ENCODE assay signal across 11 cellular contexts in genomic region chr4:31089815-31090214, GRCh38.
DNase-seq lines count a peak whose midpoint lies in the region; ATAC-seq, FAIRE-seq and TF ChIP-seq lines count a peak whose summit lies in the region.
"Had no signal": no experiment of that assay in that cellular context is flagged by ENCODE, and none has a peak within 500 bp of the region (broad histone marks: within the 10 kb centered on the region; RNA-seq: fewer than 3 reads in every experiment).

No MANE protein-coding gene starts in this region.

- no peak for FAIRE-seq in frontal cortex (lab: Jason Lieb, UNC)

- intact Hi-C loops in right cardiac atrium (cut with DNase I): no loop called here
- intact Hi-C loops in naive thymus-derived CD4-positive, alpha-beta T cell (cut with micrococcal nuclease): no loop called here

- H3K4me3 Mint-ChIP-seq in naive thymus-derived CD4-positive, alpha-beta T cell: no peak overlapping the region
- H3K4me3 Mint-ChIP-seq: activated CD8-positive, alpha-beta T cell treated with anti-CD3 and anti-CD28 coated beads for 36 hours had no signal

- no peaks in the 10 kb centered on the region for H3K4me1 ChIP-seq in right cardiac atrium (ENCODE audit: control insufficient read depth, insufficient read depth, low read length)
- H3K4me1 ChIP-seq in naive thymus-derived CD4-positive, alpha-beta T cell (ENCODE audit: control insufficient read depth in 2 of 2, insufficient read depth in 2 of 2, low read length in 2 of 2): no peaks in the 10 kb centered on the region

- no peak overlapping the region for H3K4me3 ChIP-seq in right cardiac atrium (ENCODE audit: low read length)
- H3K4me3 ChIP-seq in naive thymus-derived CD4-positive, alpha-beta T cell (ENCODE audit: low read length): no peak overlapping the region

- H3K4me1 Mint-ChIP-seq in naive thymus-derived CD4-positive, alpha-beta T cell: no peaks in the 10 kb centered on the region

- DNase-seq in AG08396 (ENCODE audit: low spot score) (peak; percentile 1), NCI-H1105 treated with DMSO at 0.1 percent for 48 hours (lab: John Stamatoyannopoulos, UW) (peak; percentile 92), SK-N-DZ (ENCODE audit: low spot score) (peak; percentile 5), right cardiac atrium (peak in 2 of 3 donors; percentile 12 to 20), frontal cortex (ENCODE audit: low spot score in 2 of 2) (no peak)
- no peak for DNase-seq in naive thymus-derived CD4-positive, alpha-beta T cell
- DNase-seq: activated CD8-positive, alpha-beta T cell treated with anti-CD3 and anti-CD28 coated beads for 36 hours; C1 segment of cervical spinal cord; NCI-H2171 had no signal

- ATAC-seq in right cardiac atrium (peak; percentile 68 to 70), GM18505 (IDR thresholded peaks at IDR 0.05; ENCODE audit: unreplicated experiment) (no peak), HG02885 (IDR thresholded peaks at IDR 0.05; ENCODE audit: poor library complexity, unreplicated experiment) (no peak)
- ATAC-seq in naive thymus-derived CD4-positive, alpha-beta T cell: no peak
- ATAC-seq: activated CD8-positive, alpha-beta T cell treated with anti-CD3 and anti-CD28 coated beads for 36 hours had no signal

- POLR2A ChIA-PET in naive thymus-derived CD4-positive, alpha-beta T cell (lab: Charles Lee): no interaction called here

- 73% methylated on average over 6 of the region's 6 CpGs for WGBS in right cardiac atrium

- H3K9me3 ChIP-seq in right cardiac atrium (ENCODE audit: control insufficient read depth, low read length): no peaks in the 10 kb centered on the region
- no peaks in the 10 kb centered on the region for H3K9me3 ChIP-seq in naive thymus-derived CD4-positive, alpha-beta T cell (ENCODE audit: control insufficient read depth in 2 of 3, low read length in 3 of 3)

- no peaks in the 10 kb centered on the region for H3K27me3 ChIP-seq in right cardiac atrium (ENCODE audit: control insufficient read depth, insufficient read depth)
- no peaks in the 10 kb centered on the region for H3K27me3 ChIP-seq in naive thymus-derived CD4-positive, alpha-beta T cell (ENCODE audit: control insufficient read depth in 2 of 2, insufficient read depth in 2 of 2, low read length in 2 of 2)

- H3K27ac Mint-ChIP-seq in naive thymus-derived CD4-positive, alpha-beta T cell: no peak overlapping the region
- H3K27ac Mint-ChIP-seq: activated CD8-positive, alpha-beta T cell treated with anti-CD3 and anti-CD28 coated beads for 36 hours had no signal

- TF ChIP-seq POLR2A in GM18505 (IDR thresholded peaks at IDR 0.05; ENCODE audit: borderline replicate concordance, extremely low read depth, insufficient read depth, insufficient read length): no peak

- H3K27ac ChIP-seq in right cardiac atrium (ENCODE audit: low read length): no peak overlapping the region
- H3K27ac ChIP-seq in naive thymus-derived CD4-positive, alpha-beta T cell (ENCODE audit: low read depth, low read length): no peak overlapping the region

- no peaks in the 10 kb centered on the region for H3K27me3 Mint-ChIP-seq in naive thymus-derived CD4-positive, alpha-beta T cell
- H3K27me3 Mint-ChIP-seq: activated CD8-positive, alpha-beta T cell treated with anti-CD3 and anti-CD28 coated beads for 36 hours had no signal

- no peaks in the 10 kb centered on the region for H3K36me3 Mint-ChIP-seq in naive thymus-derived CD4-positive, alpha-beta T cell

- H3K9me3 Mint-ChIP-seq in naive thymus-derived CD4-positive, alpha-beta T cell: peaks cover 0 to 11% (median 1%) of the 10 kb centered on the region in 11 donors

- CTCF ChIA-PET in naive thymus-derived CD4-positive, alpha-beta T cell (lab: Charles Lee): no interaction called here

- no peaks in the 10 kb centered on the region for H3K36me3 ChIP-seq in naive thymus-derived CD4-positive, alpha-beta T cell (ENCODE audit: control insufficient read depth in 2 of 3, insufficient read depth in 3 of 3, low read length in 3 of 3)

Comparison
In these comparisons a context has a peak if more than half of its experiments do, and no peak if none do; other contexts are left out.
1. DNase-seq: peak in AG08396 (single experiment), NCI-H1105 treated with DMSO at 0.1 percent for 48 hours (single experiment), SK-N-DZ (single experiment) and right cardiac atrium (2 of 3); none in naive thymus-derived CD4-positive, alpha-beta T cell (0 of 9) and frontal cortex (0 of 2).
2. ATAC-seq: peak in right cardiac atrium (2 of 2); none in naive thymus-derived CD4-positive, alpha-beta T cell (single experiment), GM18505 (single experiment) and HG02885 (single experiment).